In genomic region chr16:75262104-75262799, GRCh38 we compare ENCODE assay signal across 10 cellular contexts. TPM values are rescaled to one million over a fixed set of nuclear protein-coding genes. Genes with fewer than 3 reads are reported as not detected.
DNase-seq lines count a peak whose midpoint lies in the region; ATAC-seq, FAIRE-seq and TF ChIP-seq lines count a peak whose summit lies in the region.
"Had no signal": no experiment of that assay in that cellular context is flagged by ENCODE, and none has a peak within 500 bp of the region (broad histone marks: within the 10 kb centered on the region; RNA-seq: fewer than 3 reads in every experiment).

No MANE protein-coding gene starts in this region.

- H3K4me3 Mint-ChIP-seq in HFFc6 = peak overlapping the region; percentile 88; the same call in 1 of the 2 replicates
- no peak overlapping the region for H3K4me3 Mint-ChIP-seq in chondrocyte (ENCODE audit: unreplicated experiment)

- peaks cover 5% of the 10 kb centered on the region for H3F3A ChIP-seq in smooth muscle cell (ENCODE audit: low read depth)

- no peaks in the 10 kb centered on the region for H3K36me3 ChIP-seq in smooth muscle cell (ENCODE audit: low read depth)

- no peaks in the 10 kb centered on the region for H3K9me3 Mint-ChIP-seq in HFFc6
- H3K9me3 Mint-ChIP-seq in chondrocyte (ENCODE audit: low read depth) = no peaks in the 10 kb centered on the region

- no peaks in the 10 kb centered on the region for H3K9me3 ChIP-seq in smooth muscle cell (replicated peaks; ENCODE audit: low read depth)

- TF ChIP-seq CTCF in HFFc6 (IDR thresholded peaks at IDR 0.05) = no peak
- TF ChIP-seq CTCF in chondrocyte (IDR thresholded peaks at IDR 0.05) = no peak
- TF ChIP-seq CTCF in smooth muscle cell (IDR thresholded peaks at IDR 0.05; ENCODE audit: borderline replicate concordance, insufficient read depth, poor library complexity, severe bottlenecking) = no peak

- WGBS in smooth muscle cell (ENCODE audit: low lambda C conversion rate) = 92% methylated on average over 14 of the region's 14 CpGs

- peaks cover 78% of the 10 kb centered on the region for H4K20me1 ChIP-seq in smooth muscle cell (ENCODE audit: low read depth)

- no peak for FAIRE-seq in GM12891 (lab: Jason Lieb, UNC)

- H3K27ac Mint-ChIP-seq in HFFc6 (peak overlapping the region; percentile 80), chondrocyte (ENCODE audit: unreplicated experiment) (peak overlapping the region; percentile 36)

- H3K4me3 ChIP-seq in smooth muscle cell = no peak overlapping the region

- no peak for TF ChIP-seq POLR2A in GM12891 (IDR thresholded peaks at IDR 0.05; ENCODE audit: low read depth, low read length)

- peaks cover 22% of the 10 kb centered on the region for H3K36me3 Mint-ChIP-seq in HFFc6 (ENCODE audit: low read depth)
- H3K36me3 Mint-ChIP-seq in chondrocyte (ENCODE audit: low read depth) = no peaks in the 10 kb centered on the region

- intact Hi-C loops in left colon (cut with DNase I, micrococcal nuclease) = no loop called here

- peaks cover 66% of the 10 kb centered on the region for H3K4me1 Mint-ChIP-seq in HFFc6 (ENCODE audit: low read depth)
- peaks cover 69% of the 10 kb centered on the region for H3K4me1 Mint-ChIP-seq in chondrocyte (ENCODE audit: low read depth)

- ATAC-seq in left colon (peak; percentile 82), HG03280 (IDR thresholded peaks at IDR 0.05; ENCODE audit: unreplicated experiment) (no peak), GM19023 (IDR thresholded peaks at IDR 0.05; ENCODE audit: unreplicated experiment) (no peak)

- H3K27ac ChIP-seq in smooth muscle cell (ENCODE audit: low read depth) = peak overlapping the region; percentile 31

- DNase-seq in HFFc6 (no peak), chondrocyte (ENCODE audit: low spot score) (no peak), left colon (peak; percentile 72 to 75), smooth muscle cell (lab: John Stamatoyannopoulos, UW; ENCODE audit: unreplicated experiment) (no peak), RKO (ENCODE audit: low spot score) (no peak), GM12891 (ENCODE audit: insufficient read length, low spot score) (no peak)
- DNase-seq: NCI-H446 treated with DMSO at 0.1 percent for 48 hours had no signal

- H3K4me2 ChIP-seq in smooth muscle cell = peak overlapping the region; percentile 99

- no peaks in the 10 kb centered on the region; the same call in 1 of the 2 replicates for H3K27me3 Mint-ChIP-seq in HFFc6 (ENCODE audit: insufficient read depth)
- H3K27me3 Mint-ChIP-seq in chondrocyte (ENCODE audit: low read depth) = no peaks in the 10 kb centered on the region

- peaks cover 36% of the 10 kb centered on the region for H3K4me1 ChIP-seq in smooth muscle cell (ENCODE audit: low read depth)

- H3K79me2 ChIP-seq in smooth muscle cell (ENCODE audit: low read depth) = peaks cover 89% of the 10 kb centered on the region

- no peaks in the 10 kb centered on the region for H3K27me3 ChIP-seq in smooth muscle cell (ENCODE audit: low read depth)

- H3K9ac ChIP-seq in smooth muscle cell (ENCODE audit: low read depth) = peak overlapping the region; percentile 3

- no peak overlapping the region for H2AFZ ChIP-seq in smooth muscle cell (ENCODE audit: low read depth)

TF ChIP-seq in GM12891, 5 proteins besides CTCF, POLR2A, EP300 and RAD21:
- TF ChIP-seq TAF1 (IDR thresholded peaks at IDR 0.05; ENCODE audit: low read depth, low read length) (no peak), POU2F2 (IDR thresholded peaks at IDR 0.05; ENCODE audit: low read depth, low read length) (no peak), SPI1 (IDR thresholded peaks at IDR 0.05; ENCODE audit: low read depth, low read length) (no peak), POLR2AphosphoS5 (IDR thresholded peaks at IDR 0.05; ENCODE audit: low read depth, low read length) (no peak), PAX5 (IDR thresholded peaks at IDR 0.05; ENCODE audit: insufficient read depth, low read length, severe bottlenecking) (no peak)

RNA-seq across cellular contexts. Expression of gene BCAR1, which starts 10.8 kb away (rescaled TPM):
- total RNA-seq in HFFc6 (2021; fragmentation: NEBNext Ultra II Directional; extraction: Animal tissue kit (Norgen Biotek cat#: 25700)) = 100 to 1,000 TPM; 126 to 148 (median 130) TPM
- 125 to 140 TPM (median 125 TPM) in 3 replicates for total RNA-seq in chondrocyte
- 100 to 1,000 TPM; 139 to 145 TPM for total RNA-seq in left colon
- total RNA-seq in smooth muscle cell = 49.4 and 49.9 TPM in 2 replicates
- 117 and 123 TPM in 2 replicates for polyA plus RNA-seq in smooth muscle cell
- 13.4 TPM for polyA plus RNA-seq in GM12891 (2012; ENCODE audit: low read depth, missing spikeins)

RNA-seq across cellular contexts. Expression of gene CTRB1, which starts 43.5 kb away (rescaled TPM):
- not detected for total RNA-seq in HFFc6 (2021; fragmentation: NEBNext Ultra II Directional; extraction: Animal tissue kit (Norgen Biotek cat#: 25700))
- not detected in 3 replicates for total RNA-seq in chondrocyte
- 1 to 10 TPM in 1 of 2 donors, not detected in 1; 2.4 TPM for total RNA-seq in left colon
- total RNA-seq in smooth muscle cell = not detected in 2 replicates
- polyA plus RNA-seq in smooth muscle cell = 1.9 and 7.2 TPM in 2 replicates
- not detected for polyA plus RNA-seq in GM12891 (2012; ENCODE audit: low read depth, missing spikeins)
- total RNA-seq: Daoy had no signal

RNA-seq across cellular contexts. Expression of gene CTRB2, which starts 55.3 kb away (rescaled TPM):
- total RNA-seq in HFFc6 (2021; fragmentation: NEBNext Ultra II Directional; extraction: Animal tissue kit (Norgen Biotek cat#: 25700)) = not detected
- total RNA-seq in chondrocyte (not detected in 3 replicates), left colon (1 to 10 TPM in 1 of 2 donors, not detected in 1; 6.1 TPM), smooth muscle cell (1.7 TPM in 1 of 2 replicates, not detected in the other)
- polyA plus RNA-seq in smooth muscle cell = 2.3 and 11.1 TPM in 2 replicates
- polyA plus RNA-seq in GM12891 (2012; ENCODE audit: low read depth, missing spikeins) = not detected
- total RNA-seq: Daoy had no signal

Comparison
In these comparisons a context has a peak if more than half of its experiments do, and no peak if none do; other contexts are left out.
1. DNase-seq: peak in left colon (2 of 2); none in HFFc6 (single experiment), chondrocyte (single experiment), smooth muscle cell (single experiment), RKO (single experiment) and GM12891 (single experiment).